In genomic region chr17:4599505-4600281, GRCh38 we compare ENCODE assay signal across 11 cellular contexts. TPM values are rescaled to one million over a fixed set of nuclear protein-coding genes. Genes with fewer than 3 reads are reported as not detected.
DNase-seq lines count a peak whose midpoint lies in the region; ATAC-seq and TF ChIP-seq lines count a peak whose summit lies in the region.
"Had no signal": no experiment of that assay in that cellular context is flagged by ENCODE, and none has a peak within 500 bp of the region (broad histone marks: within the 10 kb centered on the region; RNA-seq: fewer than 3 reads in every experiment).

No MANE protein-coding gene starts in this region.

- peaks cover 18% of the 10 kb centered on the region for H3K36me3 Mint-ChIP-seq in nephron (ENCODE audit: low read depth)
- H3K36me3 Mint-ChIP-seq: memory B cell had no signal

- TF ChIP-seq CTCF in PC-3 (conservative IDR thresholded peaks at IDR 0.05; ENCODE audit: low read depth, low read length) = no peak
- TF ChIP-seq CTCF in fibroblast of the aortic adventitia (IDR thresholded peaks at IDR 0.05; ENCODE audit: insufficient read depth, low read length) = no peak
- TF ChIP-seq CTCF in nephron (IDR thresholded peaks at IDR 0.05; ENCODE audit: unreplicated experiment in 3 of 3) = no peak

- no peaks in the 10 kb centered on the region for H4K20me1 ChIP-seq in PC-3 (ENCODE audit: low read length)

- H3K9me3 ChIP-seq in PC-3 (ENCODE audit: low read length) = no peaks in the 10 kb centered on the region
- H3K9me3 ChIP-seq: ascending aorta had no signal

- peaks cover 62% of the 10 kb centered on the region for H3K4me1 Mint-ChIP-seq in nephron

- peak overlapping the region; percentile 63 to 69 (median 66) for H3K4me3 Mint-ChIP-seq in nephron
- H3K4me3 Mint-ChIP-seq: memory B cell had no signal

- peak overlapping the region; percentile 96 to 98 (median 97) for H3K27ac Mint-ChIP-seq in nephron
- H3K27ac Mint-ChIP-seq: memory B cell had no signal

- H3F3A ChIP-seq in PC-3 (ENCODE audit: low read length, unreplicated experiment) = no peaks in the 10 kb centered on the region

- intact Hi-C loops in PC-3 (cut with micrococcal nuclease) = no loop called here

- no peak overlapping the region for H3K9ac ChIP-seq in PC-3 (ENCODE audit: low read length)

- H3K4me2 ChIP-seq in PC-3 (ENCODE audit: low read length) = no peak overlapping the region

- H3K27ac ChIP-seq in PC-3 (ENCODE audit: low read length) = no peak overlapping the region
- H3K27ac ChIP-seq: ascending aorta, VCaP had no signal

- no TSS peak for BruUV-seq in PC-3 (replicated peaks; lab: Mats Ljungman, UMichigan)

- H3K27me3 ChIP-seq in PC-3 (ENCODE audit: low read length) = no peaks in the 10 kb centered on the region
- H3K27me3 ChIP-seq: ascending aorta had no signal

- no peaks in the 10 kb centered on the region for H3K4me1 ChIP-seq in PC-3 (ENCODE audit: insufficient read depth, low read length)
- H3K4me1 ChIP-seq: ascending aorta had no signal

- no peak overlapping the region for H2AFZ ChIP-seq in PC-3 (ENCODE audit: low read length)

- DNase-seq in ELF-1 (ENCODE audit: low read depth, low spot score) (peak; percentile 99), PC-3 (peak; percentile 19), fibroblast of the aortic adventitia (ENCODE audit: low read depth) (peak; percentile 62), GM19240 (ENCODE audit: insufficient read length, low spot score) (no peak)

- peaks cover 4% of the 10 kb centered on the region for H3K27me3 Mint-ChIP-seq in nephron (ENCODE audit: low read depth)

- no peaks in the 10 kb centered on the region for H3K9me3 Mint-ChIP-seq in nephron
- H3K9me3 Mint-ChIP-seq: memory B cell had no signal

- CTCF ChIA-PET in PC-3 (lab: Charles Lee) = no interaction called here

- POLR2A ChIA-PET in PC-3 (lab: Charles Lee; ENCODE audit: unreplicated experiment) = no interaction called here

- H3K4me3 ChIP-seq in PC-3 (ENCODE audit: low read length) = no peak overlapping the region
- no peak overlapping the region for H3K4me3 ChIP-seq in fibroblast of the aortic adventitia (ENCODE audit: low read depth, low read length)
- H3K4me3 ChIP-seq: ascending aorta had no signal

- no peaks in the 10 kb centered on the region for H3K79me2 ChIP-seq in PC-3 (ENCODE audit: low read length)

- ATAC-seq in PC-3 = peak; percentile 24; the same call in 1 of the 2 replicates
- ATAC-seq in GM18858 (IDR thresholded peaks at IDR 0.05; ENCODE audit: unreplicated experiment) = no peak
- ATAC-seq in HG02642 (IDR thresholded peaks at IDR 0.05; ENCODE audit: poor library complexity, unreplicated experiment) = no peak
- ATAC-seq in GM18909 (IDR thresholded peaks at IDR 0.05; ENCODE audit: poor library complexity, unreplicated experiment) = no peak

- H3K9me2 ChIP-seq in PC-3 (replicated peaks; ENCODE audit: low read length) = no peaks in the 10 kb centered on the region

- no peaks in the 10 kb centered on the region for H3K36me3 ChIP-seq in PC-3 (ENCODE audit: low read depth, low read length)
- H3K36me3 ChIP-seq: ascending aorta had no signal

RNA-seq across cellular contexts. Expression of gene SMTNL2, which starts 15.4 kb away (rescaled TPM):
- total RNA-seq in PC-3 (2014; rRNA removed) = not detected in 2 replicates
- 0.16 TPM in 1 of 2 replicates, not detected in the other for total RNA-seq in fibroblast of the aortic adventitia (ENCODE audit: low replicate concordance)

RNA-seq across cellular contexts. Expression of gene GGT6, which starts 39.3 kb away (rescaled TPM):
- not detected in 2 replicates for total RNA-seq in PC-3 (2014; rRNA removed)
- not detected in 2 replicates for total RNA-seq in fibroblast of the aortic adventitia (ENCODE audit: low replicate concordance)
- total RNA-seq: ascending aorta had no signal

RNA-seq across cellular contexts. Expression of gene ALOX15, which starts 41.8 kb away (rescaled TPM):
- 0.81 TPM in 1 of 2 replicates, not detected in the other for total RNA-seq in PC-3 (2014; rRNA removed)
- 0.98 TPM in 1 of 2 replicates, not detected in the other for total RNA-seq in fibroblast of the aortic adventitia (ENCODE audit: low replicate concordance)
- total RNA-seq: ascending aorta had no signal

RNA-seq across cellular contexts. Expression of gene MYBBP1A, which starts 44.5 kb away (rescaled TPM):
- 155 and 171 TPM in 2 replicates for total RNA-seq in PC-3 (2014; rRNA removed)
- total RNA-seq in fibroblast of the aortic adventitia (ENCODE audit: low replicate concordance) = 51.0 and 55.8 TPM in 2 replicates
